Comparison of ENCODE assay signal across 27 cellular contexts in genomic region chr4:177460460-177460859, GRCh38. TPM values are rescaled to one million over a fixed set of nuclear protein-coding genes. Genes with fewer than 3 reads are reported as not detected.
DNase-seq lines count a peak whose midpoint lies in the region; ATAC-seq, FAIRE-seq and TF ChIP-seq lines count a peak whose summit lies in the region.
"Had no signal": no experiment of that assay in that cellular context is flagged by ENCODE, and none has a peak within 500 bp of the region (broad histone marks: within the 10 kb centered on the region; RNA-seq: fewer than 3 reads in every experiment).

No MANE protein-coding gene starts in this region.

- no peak overlapping the region for H2BK120ac ChIP-seq in H1 (replicated peaks; ENCODE audit: low read depth, low read length)

- no peak overlapping the region for H2BK5ac ChIP-seq in H1 (ENCODE audit: low read depth, low read length)

- TF ChIP-seq RAD21 in HepG2 (CRISPR knock-in tag; IDR thresholded peaks at IDR 0.05) (no peak), K562 (CRISPR knock-in tag; conservative IDR thresholded peaks at IDR 0.05 in 1 of 2, IDR thresholded peaks at IDR 0.05 in 1 of 2) (no peak), H1 (IDR thresholded peaks at IDR 0.05 in 1 of 2, conservative IDR thresholded peaks at IDR 0.05 in 1 of 2; ENCODE audit: low read depth in 2 of 2, low read length in 2 of 2) (no peak)

- no peak overlapping the region for H3K18ac ChIP-seq in H1 (ENCODE audit: extremely low read depth, low read length)

- no peak overlapping the region for H3K4me3 ChIP-seq in HepG2 (replicated peaks in 1 of 3; ENCODE audit: insufficient read depth in 1 of 3, low read depth in 2 of 3, low read length in 3 of 3)
- no peak overlapping the region for H3K4me3 ChIP-seq in right lobe of liver
- no peak overlapping the region for H3K4me3 ChIP-seq in K562
- no peak overlapping the region for H3K4me3 ChIP-seq in H1 (ENCODE audit: extremely low read depth in 1 of 4, insufficient read depth in 2 of 4, low read depth in 3 of 4, low read length in 4 of 4)
- H3K4me3 ChIP-seq: BLaER1, GM12878 had no signal

- H4K5ac ChIP-seq in H1 (ENCODE audit: insufficient read length, low read depth, low read length) = no peak overlapping the region

- H2AK5ac ChIP-seq in H1 (ENCODE audit: low read depth, low read length) = no peak overlapping the region

- H3K4me1 ChIP-seq in HepG2 (ENCODE audit: insufficient read depth, low read length) (no peaks in the 10 kb centered on the region), right lobe of liver (no peaks in the 10 kb centered on the region), K562 (replicated peaks in 1 of 2; ENCODE audit: control insufficient read depth in 2 of 2, insufficient read depth in 2 of 2, low read length in 2 of 2) (no peaks in the 10 kb centered on the region), H1 (replicated peaks in 1 of 4; ENCODE audit: control insufficient read depth in 3 of 4, insufficient read depth in 4 of 4, low read length in 3 of 4) (no peaks in the 10 kb centered on the region; a peak in 1 of 7 replicates)
- H3K4me1 ChIP-seq: BLaER1 had no signal

- H2BK20ac ChIP-seq in H1 (ENCODE audit: low read length) = no peak overlapping the region

- BruUV-seq in HepG2 (replicated peaks; lab: Mats Ljungman, UMichigan) (no TSS peak), K562 (replicated peaks; lab: Mats Ljungman, UMichigan) (no TSS peak)

- CTCF ChIA-PET in HepG2 (lab: Yijun Ruan, JAX; ENCODE audit: low intra/inter-chr PET ratio, low total read pairs) = no interaction called here
- CTCF ChIA-PET in K562 (lab: Yijun Ruan, JAX; ENCODE audit: low intra/inter-chr PET ratio) = no interaction called here
- CTCF ChIA-PET in H1 (lab: Charles Lee; ENCODE audit: partially characterized antibody) = no interaction called here

- H4K20me1 ChIP-seq in HepG2 (ENCODE audit: insufficient read depth, low read length) (no peaks in the 10 kb centered on the region), K562 (replicated peaks; ENCODE audit: control insufficient read depth, insufficient read depth, low read length) (no peaks in the 10 kb centered on the region), H1 (replicated peaks in 1 of 2; ENCODE audit: control insufficient read depth in 1 of 2, insufficient read depth in 2 of 2, low read length in 2 of 2) (no peaks in the 10 kb centered on the region)
- H4K20me1 ChIP-seq: BLaER1 had no signal

- H3K9ac ChIP-seq in HepG2 (ENCODE audit: insufficient read depth, low read depth, low read length) (no peak overlapping the region), K562 (ENCODE audit: insufficient read depth in 1 of 2, low read depth in 2 of 2, low read length in 2 of 2) (no peak overlapping the region), H1 (replicated peaks in 1 of 4; ENCODE audit: extremely low read depth in 1 of 4, low read depth in 3 of 4, low read length in 3 of 4) (no peak overlapping the region)
- H3K9ac ChIP-seq: BLaER1 had no signal

- no peak overlapping the region for H4K91ac ChIP-seq in H1 (replicated peaks; ENCODE audit: insufficient read length, low read length)

- H3K23me2 ChIP-seq in H1 (ENCODE audit: low read depth, low read length) = no peaks in the 10 kb centered on the region

- H3K4me2 ChIP-seq in HepG2 (ENCODE audit: low read depth, low read length) (no peak overlapping the region), K562 (ENCODE audit: insufficient read depth, low read length) (no peak overlapping the region), H1 (ENCODE audit: insufficient read depth in 1 of 2, low read depth in 2 of 2, low read length in 2 of 2) (no peak overlapping the region)
- H3K4me2 ChIP-seq: BLaER1 had no signal

- TF ChIP-seq CTCF in HepG2 (CRISPR knock-in tag; IDR thresholded peaks at IDR 0.05) (no peak), right lobe of liver (IDR thresholded peaks at IDR 0.05) (no peak), K562 (IDR thresholded peaks at IDR 0.05 in 2 of 3, conservative IDR thresholded peaks at IDR 0.05 in 1 of 3; ENCODE audit: insufficient read depth in 2 of 3, low read depth in 1 of 3, low read length in 3 of 3) (no peak), H1 (IDR thresholded peaks at IDR 0.05; ENCODE audit: control extremely low read depth in 1 of 3, insufficient read depth in 1 of 3, low read depth in 1 of 3, low read length in 3 of 3) (no peak)

- H3K27ac ChIP-seq in HepG2 (ENCODE audit: extremely low read length, insufficient read depth, low read length) = no peak overlapping the region
- H3K27ac ChIP-seq in right lobe of liver = no peak overlapping the region
- H3K27ac ChIP-seq in K562 (ENCODE audit: extremely low read depth, low read depth, low read length) = no peak overlapping the region
- H3K27ac ChIP-seq in H1 (ENCODE audit: low read depth, low read length) = no peak overlapping the region
- H3K27ac ChIP-seq: 22Rv1, BLaER1 had no signal

- H2BK15ac ChIP-seq in H1 (ENCODE audit: low read length) = no peak overlapping the region

- H3K56ac ChIP-seq in H1 (replicated peaks; ENCODE audit: insufficient read length, low read depth, low read length) = no peak overlapping the region

- no peaks in the 10 kb centered on the region for H3K9me1 ChIP-seq in K562 (ENCODE audit: control insufficient read depth, insufficient read depth, low read length)

- no peak for FAIRE-seq in HepG2 (lab: Jason Lieb, UNC)
- FAIRE-seq in K562 (lab: Jason Lieb, UNC) = no peak
- no peak for FAIRE-seq in H1 (lab: Jason Lieb, UNC)
- peak; percentile 55 for FAIRE-seq in islet of Langerhans (lab: Jason Lieb, UNC)
- FAIRE-seq: GM12878, GM12892, GM18507 had no signal

- H3K27me3 ChIP-seq in HepG2 (ENCODE audit: control insufficient read depth in 1 of 2, insufficient read depth in 2 of 2, low read length in 2 of 2) (no peaks in the 10 kb centered on the region), right lobe of liver (no peaks in the 10 kb centered on the region), K562 (ENCODE audit: control insufficient read depth in 2 of 2, insufficient read depth in 2 of 2, low read length in 2 of 2) (no peaks in the 10 kb centered on the region; a peak in 1 of 5 replicates), H1 (replicated peaks in 1 of 4; ENCODE audit: control insufficient read depth in 3 of 4, extremely low read depth in 1 of 4, insufficient read depth in 3 of 4, low read length in 3 of 4) (no peaks in the 10 kb centered on the region)
- H3K27me3 ChIP-seq: BE2C, BLaER1 had no signal

- no peak overlapping the region for H3K14ac ChIP-seq in H1 (ENCODE audit: insufficient read length)

- H3K79me2 ChIP-seq in HepG2 (ENCODE audit: insufficient read depth, low read length) (no peaks in the 10 kb centered on the region), K562 (ENCODE audit: control insufficient read depth, insufficient read depth, low read length) (no peaks in the 10 kb centered on the region), H1 (ENCODE audit: control insufficient read depth in 1 of 2, insufficient read depth in 2 of 2, low read length in 2 of 2) (no peaks in the 10 kb centered on the region)

- H3K23ac ChIP-seq in H1 (ENCODE audit: insufficient read length) = no peak overlapping the region

- in situ Hi-C loops in HepG2 (cut with HindIII; ENCODE audit: extremely low pct_ligation_motif_present, low pct_unique_long_range_greater_than_20kb) (no loop called here), K562 (cut with MboI) (no loop called here)

- POLR2A ChIA-PET in HepG2 (lab: Yijun Ruan, JAX) (no interaction called here), K562 (lab: Yijun Ruan, JAX) (no interaction called here), H1 (lab: Charles Lee; ENCODE audit: partially characterized antibody) (interaction anchor here (1.2 kb wide), 1 partner anchor 18 kb away, joined by 3 read pairs; the partner anchor contains the start of gene AGA)

- intact Hi-C loops in HepG2 (cut with micrococcal nuclease; ENCODE audit: unreplicated experiment) (no loop called here), right lobe of liver (cut with DNase I) (no loop called here), K562 (cut with micrococcal nuclease) (no loop called here)

- no peaks in the 10 kb centered on the region for H3K79me1 ChIP-seq in H1 (ENCODE audit: low read depth, low read length)

- no peak overlapping the region for H3K4ac ChIP-seq in H1 (replicated peaks; ENCODE audit: insufficient read length, low read depth, low read length)

- H3K36me3 ChIP-seq in HepG2 (replicated peaks in 1 of 2; ENCODE audit: control insufficient read depth in 1 of 2, insufficient read depth in 2 of 2, low read length in 2 of 2) (no peaks in the 10 kb centered on the region), right lobe of liver (no peaks in the 10 kb centered on the region), K562 (ENCODE audit: control insufficient read depth, insufficient read depth, low read length) (no peaks in the 10 kb centered on the region), H1 (ENCODE audit: control insufficient read depth in 2 of 4, insufficient read depth in 4 of 4, low read length in 3 of 4) (no peaks in the 10 kb centered on the region)
- H3K36me3 ChIP-seq: BE2C, BLaER1 had no signal

- H2BK12ac ChIP-seq in H1 (ENCODE audit: low read depth, low read length) = no peak overlapping the region

- TF ChIP-seq EP300 in HepG2 (IDR thresholded peaks at IDR 0.05; ENCODE audit: low read depth in 2 of 2, low read length in 2 of 2) (no peak), HepG2 (CRISPR knock-in tag; IDR thresholded peaks at IDR 0.05; ENCODE audit: borderline replicate concordance) (no peak), K562 (IDR thresholded peaks at IDR 0.05; ENCODE audit: low read length) (no peak), H1 (IDR thresholded peaks at IDR 0.05; ENCODE audit: borderline replicate concordance in 1 of 2, low read depth in 2 of 2, low read length in 2 of 2) (no peak)

- DNase-seq in HepG2 (ENCODE audit: low spot score) = no peak
- DNase-seq in right lobe of liver = no peak
- DNase-seq in K562 (ENCODE audit: extremely low read depth in 1 of 4, low spot score in 3 of 4) = no peak
- no peak for DNase-seq in H1 (ENCODE audit: low read depth in 1 of 2, low spot score in 2 of 2)
- no peak for DNase-seq in NCI-H774 (lab: John Stamatoyannopoulos, UW)
- DNase-seq: ACHN; BE2C; C1 segment of cervical spinal cord; CD4-positive, alpha-beta memory T cell; CD4-positive, CD25-positive, alpha-beta regulatory T cell; CD8-positive, alpha-beta memory T cell; COR-L47; DMS 273 treated with DMSO at 0.1 percent for 48 hours; DMS153; DMS53; DMS79; DND-41; EL; GDM1 had no signal

- ATAC-seq in HepG2 (no peak), right lobe of liver (no peak), K562 (no peak), GM19397 (IDR thresholded peaks at IDR 0.05; ENCODE audit: unreplicated experiment) (no peak), HG02588 (IDR thresholded peaks at IDR 0.05; ENCODE audit: unreplicated experiment) (no peak)
- ATAC-seq: GM12878 had no signal

- 3% methylated on average over 2 of the region's 2 CpGs for WGBS in HepG2 (ENCODE audit: low lambda C conversion rate)
- 76% methylated on average over 2 of the region's 2 CpGs for WGBS in right lobe of liver (ENCODE audit: insufficient coverage, low coverage, low lambda C conversion rate, missing lambda C conversion rate)
- WGBS in K562 (ENCODE audit: insufficient coverage, low coverage, missing lambda C conversion rate) = 4% methylated on average over 2 of the region's 2 CpGs
- WGBS in H1 (ENCODE audit: extremely low coverage in 1 of 2, insufficient coverage in 1 of 2, insufficient read length in 1 of 2, insufficient replicate concordance in 2 of 2, low coverage in 1 of 2, low lambda C conversion rate in 2 of 2, missing lambda C conversion rate in 1 of 2), 2 experiments = 91% methylated on average over 2 of the region's 2 CpGs; no CpG with 5 or more reads in 1 of the 2 experiments

- no peak for TF ChIP-seq POLR2A in HepG2 (IDR thresholded peaks at IDR 0.05; ENCODE audit: insufficient read depth in 1 of 2, low read depth in 2 of 2, low read length in 2 of 2)
- TF ChIP-seq POLR2A in right lobe of liver (IDR thresholded peaks at IDR 0.05) = no peak
- TF ChIP-seq POLR2A in K562 (conservative IDR thresholded peaks at IDR 0.05) = no peak
- TF ChIP-seq POLR2A in H1 (IDR thresholded peaks at IDR 0.05; ENCODE audit: control extremely low read depth in 1 of 2, low read depth in 2 of 2, low read length in 2 of 2) = no peak

- H4K8ac ChIP-seq in H1 (ENCODE audit: extremely low read depth, insufficient read depth, low read length) = no peak overlapping the region

- H3K9me3 ChIP-seq in HepG2 (ENCODE audit: low read length) (no peaks in the 10 kb centered on the region), right lobe of liver (no peaks in the 10 kb centered on the region), K562 (replicated peaks; ENCODE audit: control insufficient read depth, insufficient read depth, low read depth, low read length) (no peaks in the 10 kb centered on the region), H1 (ENCODE audit: insufficient read depth in 2 of 2, low read depth in 1 of 2, low read length in 1 of 2) (no peaks in the 10 kb centered on the region)
- H3K9me3 ChIP-seq: BE2C, BLaER1 had no signal

- no peak overlapping the region for H2AFZ ChIP-seq in HepG2 (ENCODE audit: low read length)
- no peak overlapping the region for H2AFZ ChIP-seq in K562 (ENCODE audit: low read depth, low read length)
- H2AFZ ChIP-seq in H1 (ENCODE audit: low read length) = no peak overlapping the region

RNA-seq across cellular contexts. Expression of gene AGA, which starts 18.2 kb away (rescaled TPM):
- 12.2 and 22.3 TPM in 2 replicates for total RNA-seq in HepG2 (2016; rRNA removed; fragmentation: Illumina TruSeq; extraction: Trizol)
- 2.9 and 5.1 TPM in 2 replicates for total RNA-seq in HepG2 (2016; cell fraction: cytosol; rRNA removed; fragmentation: Illumina TruSeq; extraction: Trizol; ENCODE audit: low read depth)
- 14.5 and 23.2 TPM in 2 replicates for total RNA-seq in HepG2 (2016; cell fraction: insoluble cytoplasmic fraction; rRNA removed; fragmentation: Illumina TruSeq; extraction: Trizol)
- 5.5 and 7.9 TPM in 2 replicates for total RNA-seq in HepG2 (2016; cell fraction: membrane; rRNA removed; fragmentation: Illumina TruSeq; extraction: Trizol)
- total RNA-seq in HepG2 (2016; cell fraction: nucleus; rRNA removed; fragmentation: Illumina TruSeq; extraction: Trizol) = 13.4 and 20.8 TPM in 2 replicates
- 21.2 and 21.9 TPM in 2 replicates for polyA plus RNA-seq in HepG2 (2011; rRNA removed)
- polyA plus RNA-seq in HepG2 (2011; cell fraction: cytosol; rRNA removed) = 17.7 and 24.9 TPM in 2 replicates
- polyA plus RNA-seq in HepG2 (2011; cell fraction: nucleus; rRNA removed) = 13.2 and 20.0 TPM in 2 replicates
- polyA plus RNA-seq in HepG2 (2012) = 25.3 and 27.5 TPM in 2 replicates
- polyA plus RNA-seq in HepG2 (2016; cell fraction: cytosol; fragmentation: Illumina TruSeq; extraction: Trizol; ENCODE audit: low read depth) = 3.2 and 3.5 TPM in 2 replicates
- 9.8 and 10.5 TPM in 2 replicates for polyA plus RNA-seq in HepG2 (2016; cell fraction: insoluble cytoplasmic fraction; fragmentation: Illumina TruSeq; extraction: Trizol; ENCODE audit: low read depth)
- polyA plus RNA-seq in HepG2 (2016; cell fraction: membrane; fragmentation: Illumina TruSeq; extraction: Trizol; ENCODE audit: low read depth) = 5.9 TPM in 2 replicates
- polyA plus RNA-seq in HepG2 (2016; cell fraction: nucleus; fragmentation: Illumina TruSeq; extraction: Trizol; ENCODE audit: insufficient read depth, low read depth) = 17.2 and 24.0 TPM in 2 replicates
- polyA minus RNA-seq in HepG2 (2011; rRNA and poly(A)+ RNA removed; ENCODE audit: low replicate concordance) = 9.0 and 18.1 TPM in 2 replicates
- 16.5 and 22.6 TPM in 2 replicates for polyA minus RNA-seq in HepG2 (2011; cell fraction: cytosol; rRNA and poly(A)+ RNA removed)
- 14.7 and 27.5 TPM in 2 replicates for polyA minus RNA-seq in HepG2 (2011; cell fraction: nucleus; rRNA and poly(A)+ RNA removed)
- 10 to 100 TPM; 15.9 to 26.8 (median 21.5) TPM for total RNA-seq in right lobe of liver
- total RNA-seq in K562 (2011; cell fraction: chromatin; rRNA removed; ENCODE audit: low replicate concordance) = 15.8 and 21.1 TPM in 2 replicates
- 19.8 and 26.2 TPM in 2 replicates for total RNA-seq in K562 (2011; cell fraction: nucleolus; rRNA removed)
- total RNA-seq in K562 (2011; cell fraction: nucleoplasm; rRNA removed) = 18.2 and 22.7 TPM in 2 replicates
- 10.4 and 12.6 TPM in 2 replicates for total RNA-seq in K562 (2014; rRNA removed)
- 12.1 and 13.1 TPM in 2 replicates for total RNA-seq in K562 (2014; rRNA removed; fragmentation: Illumina TruSeq; extraction: Trizol)
- 19.5 and 25.0 TPM in 2 replicates for total RNA-seq in K562 (2015; rRNA removed; fragmentation: Illumina TruSeq; extraction: Trizol)
- 10.0 and 10.1 TPM in 2 replicates for total RNA-seq in K562 (2021)
- polyA plus RNA-seq in K562 (2011; rRNA removed) = 8.0 and 10.4 TPM in 2 replicates
- 5.9 and 6.6 TPM in 2 replicates for polyA plus RNA-seq in K562 (2011; cell fraction: cytosol; rRNA removed)
- polyA plus RNA-seq in K562 (2011; cell fraction: nucleus; rRNA removed) = 5.1 and 5.4 TPM in 2 replicates
- 14.4 and 30.5 TPM in 2 replicates for polyA plus RNA-seq in K562 (2012)
- 17.6 and 20.7 TPM in 2 replicates for polyA plus RNA-seq in K562 (2014; fragmentation: Illumina TruSeq; extraction: Trizol)
- polyA plus RNA-seq in K562 (2014; fragmentation: Nextera tagmentation; extraction: Ambion mirVana) = 10 to 100 TPM; 16.6 to 18.1 TPM
- 8.5 and 10.4 TPM in 2 replicates for polyA plus RNA-seq in K562 (2014; rRNA removed)
- polyA minus RNA-seq in K562 (2011; rRNA and poly(A)+ RNA removed) = 11.8 and 12.8 TPM in 2 replicates
- 7.2 and 13.2 TPM in 2 replicates for polyA minus RNA-seq in K562 (2011; cell fraction: cytosol; rRNA and poly(A)+ RNA removed)
- 5.3 and 6.4 TPM in 2 replicates for polyA minus RNA-seq in K562 (2011; cell fraction: nucleus; rRNA and poly(A)+ RNA removed)
- total RNA-seq in H1 (2021; fragmentation: NEBNext Ultra II Directional; extraction: Animal tissue kit (Norgen Biotek cat#: 25700)) = 8.1 and 8.5 TPM in 2 replicates
- polyA plus RNA-seq in H1 (2011; rRNA removed) = 8.6 and 11.6 TPM in 2 replicates
- 15.2 TPM for polyA plus RNA-seq in H1 (2011; cell fraction: cytosol; rRNA removed)
- 11.4 TPM for polyA plus RNA-seq in H1 (2011; cell fraction: nucleus; rRNA removed)
- 12.4 to 16.6 TPM (median 15.4 TPM) in 4 replicates for polyA plus RNA-seq in H1 (2012, experiment 1 of 2)
- 1.8 TPM for polyA plus RNA-seq in H1 (2012, experiment 2 of 2)
- 8.4 TPM for polyA plus RNA-seq in H1 (2013, experiment 1 of 2)
- polyA plus RNA-seq in H1 (2013, experiment 2 of 2) = 9.8 TPM
- 7.3 and 10.4 TPM in 2 replicates for polyA minus RNA-seq in H1 (2011; rRNA and poly(A)+ RNA removed)
- polyA minus RNA-seq in H1 (2011; cell fraction: cytosol; rRNA and poly(A)+ RNA removed) = 10.6 TPM
- polyA minus RNA-seq in H1 (2011; cell fraction: nucleus; rRNA and poly(A)+ RNA removed) = 13.5 TPM

Comparison
In these comparisons a context has a peak if more than half of its experiments do, and no peak if none do; other contexts are left out.
1. Of the 241 proteins assayed by ChIP-seq in both HepG2 and K562: peak only in HepG2: none; only in K562: MAFG; in both: MAFF and MAFK; in neither: 238.